Comparison of ENCODE assay signal across 1 cellular context in the genomic region with DNA sequence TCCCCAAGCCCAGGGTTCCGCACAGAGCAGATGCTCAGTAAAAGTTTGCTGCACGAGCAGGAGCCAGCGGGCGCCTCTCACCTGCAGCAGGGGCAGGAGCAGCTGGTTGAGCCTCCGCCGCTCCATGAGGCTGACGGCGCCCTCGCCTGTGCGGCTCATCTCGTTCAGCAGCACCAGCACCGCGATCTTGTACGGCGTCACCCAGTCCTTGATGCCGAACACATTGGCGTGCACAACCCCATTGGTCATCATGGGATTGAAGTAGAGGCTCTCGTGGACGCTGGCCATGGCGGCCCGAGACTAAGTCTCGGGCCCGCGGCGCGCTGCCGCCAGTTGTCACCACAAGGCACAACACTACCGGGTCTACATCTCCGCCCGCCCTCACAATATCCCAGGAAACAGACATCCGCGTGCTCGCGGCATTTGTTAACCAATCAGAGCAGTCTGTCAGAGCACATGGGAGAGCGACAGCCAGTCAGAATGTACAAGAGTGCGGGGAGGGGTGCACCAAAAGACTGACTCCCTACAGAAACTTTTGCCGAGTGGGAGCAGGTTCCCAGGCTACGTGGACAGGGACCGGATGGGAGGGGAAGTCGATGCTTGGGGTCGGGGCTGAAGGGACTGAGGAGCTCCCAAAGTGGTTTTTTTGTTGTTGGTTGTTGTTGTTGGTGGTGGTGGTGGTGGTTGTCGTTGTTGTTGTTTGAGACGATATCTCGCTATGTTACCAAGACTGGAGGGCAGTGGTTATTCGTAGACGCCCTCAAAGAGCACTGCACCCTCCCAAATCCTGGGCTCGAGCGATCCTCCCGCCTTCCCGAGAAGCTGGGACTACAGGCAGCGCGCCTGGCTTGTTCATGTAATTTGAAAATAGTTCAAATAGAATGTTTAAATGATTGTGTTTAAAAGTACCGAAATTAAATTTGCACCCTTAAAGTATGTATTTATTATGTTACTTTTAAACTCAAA.
TF ChIP-seq lines count a peak whose summit lies in the region.

A gene with protein sequence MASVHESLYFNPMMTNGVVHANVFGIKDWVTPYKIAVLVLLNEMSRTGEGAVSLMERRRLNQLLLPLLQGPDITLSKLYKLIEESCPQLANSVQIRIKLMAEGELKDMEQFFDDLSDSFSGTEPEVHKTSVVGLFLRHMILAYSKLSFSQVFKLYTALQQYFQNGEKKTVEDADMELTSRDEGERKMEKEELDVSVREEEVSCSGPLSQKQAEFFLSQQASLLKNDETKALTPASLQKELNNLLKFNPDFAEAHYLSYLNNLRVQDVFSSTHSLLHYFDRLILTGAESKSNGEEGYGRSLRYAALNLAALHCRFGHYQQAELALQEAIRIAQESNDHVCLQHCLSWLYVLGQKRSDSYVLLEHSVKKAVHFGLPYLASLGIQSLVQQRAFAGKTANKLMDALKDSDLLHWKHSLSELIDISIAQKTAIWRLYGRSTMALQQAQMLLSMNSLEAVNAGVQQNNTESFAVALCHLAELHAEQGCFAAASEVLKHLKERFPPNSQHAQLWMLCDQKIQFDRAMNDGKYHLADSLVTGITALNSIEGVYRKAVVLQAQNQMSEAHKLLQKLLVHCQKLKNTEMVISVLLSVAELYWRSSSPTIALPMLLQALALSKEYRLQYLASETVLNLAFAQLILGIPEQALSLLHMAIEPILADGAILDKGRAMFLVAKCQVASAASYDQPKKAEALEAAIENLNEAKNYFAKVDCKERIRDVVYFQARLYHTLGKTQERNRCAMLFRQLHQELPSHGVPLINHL (minus strand): TSS at position 359 of the 966 bp plus-strand sequence. CDS start 71 bp downstream, at position 288.

TF ChIP-seq in HepG2, 621 proteins besides CTCF, POLR2A, EP300 and RAD21 (continued from another document and continues in another):
- TF ChIP-seq, protein P1, sequence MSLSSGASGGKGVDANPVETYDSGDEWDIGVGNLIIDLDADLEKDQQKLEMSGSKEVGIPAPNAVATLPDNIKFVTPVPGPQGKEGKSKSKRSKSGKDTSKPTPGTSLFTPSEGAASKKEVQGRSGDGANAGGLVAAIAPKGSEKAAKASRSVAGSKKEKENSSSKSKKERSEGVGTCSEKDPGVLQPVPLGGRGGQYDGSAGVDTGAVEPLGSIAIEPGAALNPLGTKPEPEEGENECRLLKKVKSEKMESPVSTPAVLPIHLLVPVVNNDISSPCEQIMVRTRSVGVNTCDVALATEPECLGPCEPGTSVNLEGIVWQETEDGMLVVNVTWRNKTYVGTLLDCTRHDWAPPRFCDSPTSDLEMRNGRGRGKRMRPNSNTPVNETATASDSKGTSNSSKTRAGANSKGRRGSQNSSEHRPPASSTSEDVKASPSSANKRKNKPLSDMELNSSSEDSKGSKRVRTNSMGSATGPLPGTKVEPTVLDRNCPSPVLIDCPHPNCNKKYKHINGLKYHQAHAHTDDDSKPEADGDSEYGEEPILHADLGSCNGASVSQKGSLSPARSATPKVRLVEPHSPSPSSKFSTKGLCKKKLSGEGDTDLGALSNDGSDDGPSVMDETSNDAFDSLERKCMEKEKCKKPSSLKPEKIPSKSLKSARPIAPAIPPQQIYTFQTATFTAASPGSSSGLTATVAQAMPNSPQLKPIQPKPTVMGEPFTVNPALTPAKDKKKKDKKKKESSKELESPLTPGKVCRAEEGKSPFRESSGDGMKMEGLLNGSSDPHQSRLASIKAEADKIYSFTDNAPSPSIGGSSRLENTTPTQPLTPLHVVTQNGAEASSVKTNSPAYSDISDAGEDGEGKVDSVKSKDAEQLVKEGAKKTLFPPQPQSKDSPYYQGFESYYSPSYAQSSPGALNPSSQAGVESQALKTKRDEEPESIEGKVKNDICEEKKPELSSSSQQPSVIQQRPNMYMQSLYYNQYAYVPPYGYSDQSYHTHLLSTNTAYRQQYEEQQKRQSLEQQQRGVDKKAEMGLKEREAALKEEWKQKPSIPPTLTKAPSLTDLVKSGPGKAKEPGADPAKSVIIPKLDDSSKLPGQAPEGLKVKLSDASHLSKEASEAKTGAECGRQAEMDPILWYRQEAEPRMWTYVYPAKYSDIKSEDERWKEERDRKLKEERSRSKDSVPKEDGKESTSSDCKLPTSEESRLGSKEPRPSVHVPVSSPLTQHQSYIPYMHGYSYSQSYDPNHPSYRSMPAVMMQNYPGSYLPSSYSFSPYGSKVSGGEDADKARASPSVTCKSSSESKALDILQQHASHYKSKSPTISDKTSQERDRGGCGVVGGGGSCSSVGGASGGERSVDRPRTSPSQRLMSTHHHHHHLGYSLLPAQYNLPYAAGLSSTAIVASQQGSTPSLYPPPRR (CRISPR knock-in tag; IDR thresholded peaks at IDR 0.05; ENCODE audit: borderline replicate concordance), result 0 out of 2 replicates have a peak, but pooled peaks have one; percentile 46
- TF ChIP-seq MAF1 (CRISPR knock-in tag; IDR thresholded peaks at IDR 0.05; ENCODE audit: borderline replicate concordance), result 0 out of 2 replicates have a peak, but pooled peaks have one; percentile 44
- no peak for TF ChIP-seq PHB2 (IDR thresholded peaks at IDR 0.05; ENCODE audit: partially characterized antibody)
- TF ChIP-seq, protein P2, sequence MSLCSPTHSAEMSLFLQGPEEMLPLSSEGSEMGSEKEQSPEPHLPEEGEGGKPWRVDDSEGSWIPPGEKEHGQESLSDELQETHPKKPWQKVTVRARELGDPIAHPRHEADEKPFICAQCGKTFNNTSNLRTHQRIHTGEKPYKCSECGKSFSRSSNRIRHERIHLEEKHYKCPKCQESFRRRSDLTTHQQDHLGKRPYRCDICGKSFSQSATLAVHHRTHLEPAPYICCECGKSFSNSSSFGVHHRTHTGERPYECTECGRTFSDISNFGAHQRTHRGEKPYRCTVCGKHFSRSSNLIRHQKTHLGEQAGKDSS (CRISPR knock-in tag; IDR thresholded peaks at IDR 0.05; ENCODE audit: borderline replicate concordance, low read depth), result peak; percentile 91
- no peak for TF ChIP-seq PRPF4 (IDR thresholded peaks at IDR 0.05; ENCODE audit: low read depth, low read length, poor library complexity, severe bottlenecking)
- peak; percentile 52 for TF ChIP-seq ZKSCAN1 (IDR thresholded peaks at IDR 0.05; ENCODE audit: low read length)
- TF ChIP-seq ZNF672 (CRISPR knock-in tag; IDR thresholded peaks at IDR 0.05), result no peak
- TF ChIP-seq ZNF546 (CRISPR knock-in tag; conservative IDR thresholded peaks at IDR 0.05), result no peak
- TF ChIP-seq, protein P3, sequence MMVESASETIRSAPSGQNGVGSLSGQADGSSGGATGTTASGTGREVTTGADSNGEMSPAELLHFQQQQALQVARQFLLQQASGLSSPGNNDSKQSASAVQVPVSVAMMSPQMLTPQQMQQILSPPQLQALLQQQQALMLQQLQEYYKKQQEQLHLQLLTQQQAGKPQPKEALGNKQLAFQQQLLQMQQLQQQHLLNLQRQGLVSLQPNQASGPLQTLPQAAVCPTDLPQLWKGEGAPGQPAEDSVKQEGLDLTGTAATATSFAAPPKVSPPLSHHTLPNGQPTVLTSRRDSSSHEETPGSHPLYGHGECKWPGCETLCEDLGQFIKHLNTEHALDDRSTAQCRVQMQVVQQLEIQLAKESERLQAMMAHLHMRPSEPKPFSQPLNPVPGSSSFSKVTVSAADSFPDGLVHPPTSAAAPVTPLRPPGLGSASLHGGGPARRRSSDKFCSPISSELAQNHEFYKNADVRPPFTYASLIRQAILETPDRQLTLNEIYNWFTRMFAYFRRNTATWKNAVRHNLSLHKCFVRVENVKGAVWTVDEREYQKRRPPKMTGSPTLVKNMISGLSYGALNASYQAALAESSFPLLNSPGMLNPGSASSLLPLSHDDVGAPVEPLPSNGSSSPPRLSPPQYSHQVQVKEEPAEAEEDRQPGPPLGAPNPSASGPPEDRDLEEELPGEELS (CRISPR knock-in tag; IDR thresholded peaks at IDR 0.05), result peak; percentile 56; the same call in 1 of the 2 replicates
- TF ChIP-seq, protein P4, sequence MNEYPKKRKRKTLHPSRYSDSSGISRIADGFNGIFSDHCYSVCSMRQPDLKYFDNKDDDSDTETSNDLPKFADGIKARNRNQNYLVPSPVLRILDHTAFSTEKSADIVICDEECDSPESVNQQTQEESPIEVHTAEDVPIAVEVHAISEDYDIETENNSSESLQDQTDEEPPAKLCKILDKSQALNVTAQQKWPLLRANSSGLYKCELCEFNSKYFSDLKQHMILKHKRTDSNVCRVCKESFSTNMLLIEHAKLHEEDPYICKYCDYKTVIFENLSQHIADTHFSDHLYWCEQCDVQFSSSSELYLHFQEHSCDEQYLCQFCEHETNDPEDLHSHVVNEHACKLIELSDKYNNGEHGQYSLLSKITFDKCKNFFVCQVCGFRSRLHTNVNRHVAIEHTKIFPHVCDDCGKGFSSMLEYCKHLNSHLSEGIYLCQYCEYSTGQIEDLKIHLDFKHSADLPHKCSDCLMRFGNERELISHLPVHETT (CRISPR knock-in tag; conservative IDR thresholded peaks at IDR 0.05), result peak; percentile 91
- TF ChIP-seq ZNF552 (CRISPR knock-in tag; IDR thresholded peaks at IDR 0.05; ENCODE audit: borderline replicate concordance), result no peak
- peak; percentile 77 for TF ChIP-seq ZSCAN21 (CRISPR knock-in tag; IDR thresholded peaks at IDR 0.05; ENCODE audit: borderline replicate concordance)
- TF ChIP-seq HDAC1 (CRISPR knock-in tag; IDR thresholded peaks at IDR 0.05), result peak; percentile 94
- TF ChIP-seq CREB1 (IDR thresholded peaks at IDR 0.05), result peak; percentile 88
- TF ChIP-seq CREB1 (CRISPR knock-in tag; IDR thresholded peaks at IDR 0.05), result peak; percentile 94
- peak; percentile 81 for TF ChIP-seq NRL (CRISPR knock-in tag; IDR thresholded peaks at IDR 0.05; ENCODE audit: borderline replicate concordance)
- TF ChIP-seq, protein P5, sequence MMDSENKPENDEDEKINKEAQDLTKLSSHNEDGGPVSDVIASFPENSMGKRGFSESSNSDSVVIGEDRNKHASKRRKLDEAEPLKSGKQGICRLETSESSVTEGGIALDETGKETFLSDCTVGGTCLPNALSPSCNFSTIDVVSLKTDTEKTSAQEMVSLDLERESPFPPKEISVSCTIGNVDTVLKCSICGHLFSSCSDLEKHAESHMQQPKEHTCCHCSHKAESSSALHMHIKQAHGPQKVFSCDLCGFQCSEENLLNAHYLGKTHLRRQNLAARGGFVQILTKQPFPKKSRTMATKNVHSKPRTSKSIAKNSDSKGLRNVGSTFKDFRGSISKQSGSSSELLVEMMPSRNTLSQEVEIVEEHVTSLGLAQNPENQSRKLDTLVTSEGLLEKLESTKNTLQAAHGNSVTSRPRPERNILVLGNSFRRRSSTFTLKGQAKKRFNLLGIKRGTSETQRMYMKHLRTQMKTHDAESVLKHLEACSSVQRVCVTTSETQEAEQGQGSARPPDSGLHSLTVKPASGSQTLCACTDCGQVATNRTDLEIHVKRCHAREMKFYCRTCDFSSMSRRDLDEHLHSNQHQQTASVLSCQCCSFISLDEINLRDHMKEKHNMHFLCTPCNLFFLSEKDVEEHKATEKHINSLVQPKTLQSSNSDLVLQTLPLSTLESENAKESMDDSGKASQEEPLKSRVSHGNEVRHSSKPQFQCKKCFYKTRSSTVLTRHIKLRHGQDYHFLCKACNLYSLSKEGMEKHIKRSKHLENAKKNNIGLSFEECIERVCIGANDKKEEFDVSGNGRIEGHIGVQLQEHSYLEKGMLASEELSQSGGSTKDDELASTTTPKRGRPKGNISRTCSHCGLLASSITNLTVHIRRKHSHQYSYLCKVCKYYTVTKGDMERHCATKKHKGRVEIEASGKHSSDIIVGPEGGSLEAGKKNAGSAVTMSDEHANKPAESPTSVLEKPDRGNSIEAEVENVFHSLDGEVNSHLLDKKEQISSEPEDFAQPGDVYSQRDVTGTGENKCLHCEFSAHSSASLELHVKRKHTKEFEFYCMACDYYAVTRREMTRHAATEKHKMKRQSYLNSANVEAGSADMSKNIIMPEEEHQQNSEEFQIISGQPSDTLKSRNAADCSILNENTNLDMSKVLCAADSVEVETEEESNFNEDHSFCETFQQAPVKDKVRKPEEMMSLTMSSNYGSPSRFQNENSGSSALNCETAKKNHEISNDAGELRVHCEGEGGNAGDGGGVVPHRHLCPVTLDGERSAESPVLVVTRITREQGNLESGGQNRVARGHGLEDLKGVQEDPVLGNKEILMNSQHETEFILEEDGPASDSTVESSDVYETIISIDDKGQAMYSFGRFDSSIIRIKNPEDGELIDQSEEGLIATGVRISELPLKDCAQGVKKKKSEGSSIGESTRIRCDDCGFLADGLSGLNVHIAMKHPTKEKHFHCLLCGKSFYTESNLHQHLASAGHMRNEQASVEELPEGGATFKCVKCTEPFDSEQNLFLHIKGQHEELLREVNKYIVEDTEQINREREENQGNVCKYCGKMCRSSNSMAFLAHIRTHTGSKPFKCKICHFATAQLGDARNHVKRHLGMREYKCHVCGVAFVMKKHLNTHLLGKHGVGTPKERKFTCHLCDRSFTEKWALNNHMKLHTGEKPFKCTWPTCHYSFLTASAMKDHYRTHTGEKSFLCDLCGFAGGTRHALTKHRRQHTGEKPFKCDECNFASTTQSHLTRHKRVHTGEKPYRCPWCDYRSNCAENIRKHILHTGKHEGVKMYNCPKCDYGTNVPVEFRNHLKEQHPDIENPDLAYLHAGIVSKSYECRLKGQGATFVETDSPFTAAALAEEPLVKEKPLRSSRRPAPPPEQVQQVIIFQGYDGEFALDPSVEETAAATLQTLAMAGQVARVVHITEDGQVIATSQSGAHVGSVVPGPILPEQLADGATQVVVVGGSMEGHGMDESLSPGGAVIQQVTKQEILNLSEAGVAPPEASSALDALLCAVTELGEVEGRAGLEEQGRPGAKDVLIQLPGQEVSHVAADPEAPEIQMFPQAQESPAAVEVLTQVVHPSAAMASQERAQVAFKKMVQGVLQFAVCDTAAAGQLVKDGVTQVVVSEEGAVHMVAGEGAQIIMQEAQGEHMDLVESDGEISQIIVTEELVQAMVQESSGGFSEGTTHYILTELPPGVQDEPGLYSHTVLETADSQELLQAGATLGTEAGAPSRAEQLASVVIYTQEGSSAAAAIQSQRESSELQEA (CRISPR knock-in tag; IDR thresholded peaks at IDR 0.05; ENCODE audit: not compliant biosample characterization), result peak; percentile 70
- TF ChIP-seq RCOR2 (CRISPR knock-in tag; IDR thresholded peaks at IDR 0.05), result no peak
- 0 out of 2 replicates have a peak, but pooled peaks have one; percentile 69 for TF ChIP-seq ZNF451 (CRISPR knock-in tag; IDR thresholded peaks at IDR 0.05)
- TF ChIP-seq TARDBP (CRISPR knock-in tag; IDR thresholded peaks at IDR 0.05), result no peak; the same call in 1 of the 2 replicates
- TF ChIP-seq RARG (CRISPR knock-in tag; IDR thresholded peaks at IDR 0.05; ENCODE audit: low read depth), result no peak
- peak; percentile 38; the same call in 1 of the 2 replicates for TF ChIP-seq ARNT2 (CRISPR knock-in tag; IDR thresholded peaks at IDR 0.05; ENCODE audit: low read depth)
- TF ChIP-seq PAF1 (CRISPR knock-in tag; IDR thresholded peaks at IDR 0.05), result no peak
- peak; percentile 75; the same call in 1 of the 2 replicates for TF ChIP-seq PCBP1 (IDR thresholded peaks at IDR 0.05; ENCODE audit: borderline replicate concordance, low read depth, low read length)
- TF ChIP-seq ETV5 (CRISPR knock-in tag; IDR thresholded peaks at IDR 0.05; ENCODE audit: borderline replicate concordance), result peak; percentile 80; the same call in 1 of the 2 replicates
- TF ChIP-seq DNMT3B (CRISPR knock-in tag; conservative IDR thresholded peaks at IDR 0.05), result 0 out of 2 replicates have a peak, but pooled peaks have one; percentile 70
- TF ChIP-seq SRY (CRISPR knock-in tag; IDR thresholded peaks at IDR 0.05), result no peak
- TF ChIP-seq, protein P6, sequence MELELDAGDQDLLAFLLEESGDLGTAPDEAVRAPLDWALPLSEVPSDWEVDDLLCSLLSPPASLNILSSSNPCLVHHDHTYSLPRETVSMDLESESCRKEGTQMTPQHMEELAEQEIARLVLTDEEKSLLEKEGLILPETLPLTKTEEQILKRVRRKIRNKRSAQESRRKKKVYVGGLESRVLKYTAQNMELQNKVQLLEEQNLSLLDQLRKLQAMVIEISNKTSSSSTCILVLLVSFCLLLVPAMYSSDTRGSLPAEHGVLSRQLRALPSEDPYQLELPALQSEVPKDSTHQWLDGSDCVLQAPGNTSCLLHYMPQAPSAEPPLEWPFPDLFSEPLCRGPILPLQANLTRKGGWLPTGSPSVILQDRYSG (CRISPR knock-in tag; IDR thresholded peaks at IDR 0.05), result no peak
- TF ChIP-seq RXRA (CRISPR knock-in tag; IDR thresholded peaks at IDR 0.05), result peak; percentile 41
- peak; percentile 38; the same call in 1 of the 2 replicates for TF ChIP-seq SIX1 (CRISPR knock-in tag; IDR thresholded peaks at IDR 0.05; ENCODE audit: borderline replicate concordance)
- TF ChIP-seq RBAK (CRISPR knock-in tag; IDR thresholded peaks at IDR 0.05), result no peak
